8 cellular contexts compared by ENCODE assay signal in the genomic region with DNA sequence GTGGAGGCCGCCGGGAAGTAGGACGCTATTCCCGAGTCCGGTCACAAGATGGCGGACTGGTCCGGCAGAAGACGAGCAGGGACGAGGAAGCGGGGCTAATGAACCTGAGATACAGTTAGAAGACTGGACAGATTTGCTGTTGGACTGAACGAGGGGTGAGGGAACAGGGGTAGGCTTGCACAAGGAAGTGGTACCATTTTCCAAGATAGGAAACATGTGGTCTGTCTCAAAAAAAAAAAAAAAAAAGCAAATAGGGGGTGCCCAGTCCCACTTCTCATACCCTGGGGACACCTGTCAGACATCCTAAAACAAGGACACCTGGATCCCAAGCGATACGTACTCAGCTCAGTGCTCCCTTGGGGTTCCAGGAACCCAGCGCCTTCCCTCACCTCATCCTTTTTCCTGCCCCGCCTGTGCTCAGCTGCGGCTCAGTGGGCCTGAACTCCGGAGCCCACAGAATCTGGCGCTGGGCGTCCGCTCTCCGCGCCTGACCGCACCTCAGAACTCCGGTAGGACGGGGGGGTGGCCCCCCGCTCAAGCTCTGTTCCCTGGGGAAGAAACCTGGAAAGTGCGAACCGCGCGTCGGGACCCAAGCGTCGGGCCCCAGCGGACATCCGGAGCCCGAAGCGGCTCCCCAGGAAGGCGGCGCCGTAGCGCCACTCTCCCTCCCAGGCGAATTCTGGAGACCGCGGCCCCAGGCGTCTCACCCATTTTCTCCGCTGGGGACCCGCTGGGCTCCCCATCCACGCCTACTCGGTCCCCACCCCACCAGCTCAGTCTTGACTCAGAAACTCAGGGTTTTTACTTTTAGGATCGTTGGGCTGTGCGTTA. TPM values are rescaled to one million over a fixed set of nuclear protein-coding genes. Genes with fewer than 3 reads are reported as not detected.
A peak's percentile ranks its signal among the peaks of the same experiment; 100 is the strongest.
DNase-seq lines count a peak whose midpoint lies in the region; ATAC-seq and TF ChIP-seq lines count a peak whose summit lies in the region.

A gene with protein sequence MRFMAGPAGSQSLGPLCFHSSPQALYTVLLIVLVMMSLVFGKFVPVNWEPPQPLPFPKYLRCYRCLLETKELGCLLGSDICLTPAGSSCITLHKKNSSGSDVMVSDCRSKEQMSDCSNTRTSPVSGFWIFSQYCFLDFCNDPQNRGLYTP (minus strand): TSS at position 227 of the 831 bp plus-strand sequence. CDS start 694 bp downstream, outside the sequence.

- H3K4me1 Mint-ChIP-seq in activated T-cell treated with anti-CD3 and anti-CD28 coated beads, Interleukin-2, amount 50 U/mL, for 4 hours (ENCODE audit: low read depth) = peaks cover 19% of the 10 kb centered on the region

- TF ChIP-seq CTCF in OCI-LY3 (IDR thresholded peaks at IDR 0.05; ENCODE audit: low read depth, low read length) = peak; percentile 54

- peak within 1 kb of the TSS; percentile 60 for H3K4me3 ChIP-seq in HUES64 (ENCODE audit: low read length)
- H3K4me3 ChIP-seq in OCI-LY3 (ENCODE audit: low read length) = peak within 1 kb of the TSS; percentile 76
- H3K4me3 ChIP-seq in esophagus (ENCODE audit: low read depth in 1 of 2, low read length in 2 of 2) = peak within 1 kb of the TSS; percentile 51 to 54
- H3K4me3 ChIP-seq in mononuclear cell (ENCODE audit: low read length) = peak within 1 kb of the TSS; percentile 45

- no peak within 1 kb of the TSS for H3K27ac ChIP-seq in HUES64 (ENCODE audit: low read depth, low read length)
- no peak within 1 kb of the TSS for H3K27ac ChIP-seq in OCI-LY3 (ENCODE audit: low read length)
- H3K27ac ChIP-seq in esophagus (ENCODE audit: low read depth in 2 of 2, low read length in 1 of 2) = peak within 1 kb of the TSS; percentile 63 to 80

- peak within 1 kb of the TSS; percentile 78 for H3K4me3 Mint-ChIP-seq in activated T-cell treated with anti-CD3 and anti-CD28 coated beads, Interleukin-2, amount 50 U/mL, for 4 hours

- peak within 1 kb of the TSS; percentile 59 for H2AFZ ChIP-seq in OCI-LY3 (ENCODE audit: low read depth, low read length)

- H3K9me3 ChIP-seq in HUES64 (ENCODE audit: insufficient read depth, low read depth, low read length) (no peaks in the 10 kb centered on the region), OCI-LY3 (ENCODE audit: insufficient read depth, low read length) (no peaks in the 10 kb centered on the region), esophagus (ENCODE audit: control insufficient read depth in 2 of 2, insufficient read depth in 1 of 2, low read depth in 1 of 2, low read length in 1 of 2) (no peaks in the 10 kb centered on the region), mononuclear cell (ENCODE audit: low read depth, low read length) (no peaks in the 10 kb centered on the region)

- peaks cover under 1% of the 10 kb centered on the region; the same call in 1 of the 2 replicates for H3K36me3 ChIP-seq in HUES64 (ENCODE audit: insufficient read depth, low read length)
- no peaks in the 10 kb centered on the region for H3K36me3 ChIP-seq in OCI-LY3 (replicated peaks; ENCODE audit: low read depth, low read length)
- H3K36me3 ChIP-seq in esophagus (ENCODE audit: control insufficient read depth in 2 of 2, insufficient read depth in 2 of 2, low read length in 1 of 2) = peaks cover 3% of the 10 kb centered on the region in 2 donors

- peak; percentile 76 to 81 for ATAC-seq in activated T-cell treated with anti-CD3 and anti-CD28 coated beads, Interleukin-2, amount 50 U/mL, for 4 hours
- ATAC-seq in GM19463 (IDR thresholded peaks at IDR 0.05; ENCODE audit: unreplicated experiment) = no peak

- no peaks in the 10 kb centered on the region for H3K27me3 Mint-ChIP-seq in activated T-cell treated with anti-CD3 and anti-CD28 coated beads, Interleukin-2, amount 50 U/mL, for 4 hours (ENCODE audit: low read depth)

- H3K9me3 Mint-ChIP-seq in activated T-cell treated with anti-CD3 and anti-CD28 coated beads, Interleukin-2, amount 50 U/mL, for 4 hours = no peaks in the 10 kb centered on the region

- no peaks in the 10 kb centered on the region for H3K79me2 ChIP-seq in OCI-LY3 (ENCODE audit: low read length)

- H3K9ac ChIP-seq in HUES64 (ENCODE audit: low read depth, low read length) (peak within 1 kb of the TSS; percentile 31; the same call in 1 of the 2 replicates), OCI-LY3 (ENCODE audit: low read length) (peak within 1 kb of the TSS; percentile 53; the same call in 1 of the 2 replicates)

- H3K27me3 ChIP-seq in HUES64 (ENCODE audit: insufficient read depth, low read length) (peaks cover 20% of the 10 kb centered on the region), OCI-LY3 (ENCODE audit: low read depth, low read length) (no peaks in the 10 kb centered on the region), esophagus (ENCODE audit: control insufficient read depth in 1 of 2, insufficient read depth in 2 of 2, low read length in 2 of 2) (no peaks in the 10 kb centered on the region), mononuclear cell (ENCODE audit: insufficient read depth, low read length) (no peaks in the 10 kb centered on the region)

- H3K4me2 ChIP-seq in OCI-LY3 (ENCODE audit: low read length) = peak within 1 kb of the TSS; percentile 77

- H3K4me1 ChIP-seq in HUES64 (ENCODE audit: insufficient read depth, low read length) (no peaks in the 10 kb centered on the region), OCI-LY3 (ENCODE audit: low read length) (peaks cover 17% of the 10 kb centered on the region), esophagus (ENCODE audit: control insufficient read depth in 2 of 2, insufficient read depth in 2 of 2, low read length in 1 of 2) (peaks cover 0 to 5% of the 10 kb centered on the region in 2 donors), mononuclear cell (ENCODE audit: insufficient read depth, low read length) (peaks cover 28% of the 10 kb centered on the region)

- peak; percentile 96 for DNase-seq in DMS53 (lab: John Stamatoyannopoulos, UW)
- peak; percentile 60 for DNase-seq in activated T-cell treated with anti-CD3 and anti-CD28 coated beads, Interleukin-2, amount 50 U/mL, for 4 hours
- peak; percentile 64 for DNase-seq in stimulated activated naive CD4-positive, alpha-beta T cell treated with Interleukin-2 at 50 U/mL for 16 hours (lab: John Stamatoyannopoulos, UW)

- WGBS in HUES64 = 1% methylated on average over 51 of the region's 51 CpGs
- WGBS in esophagus, 2 donors = 0 to 1% methylated on average over 51 of the region's 51 CpGs

- H4K20me1 ChIP-seq in OCI-LY3 (ENCODE audit: insufficient read depth, low read length) = no peaks in the 10 kb centered on the region

- peaks cover 3% of the 10 kb centered on the region for H3K36me3 Mint-ChIP-seq in activated T-cell treated with anti-CD3 and anti-CD28 coated beads, Interleukin-2, amount 50 U/mL, for 4 hours (ENCODE audit: insufficient read depth)

RNA-seq across cellular contexts. Expression of the gene that starts here (rescaled TPM):
- polyA plus RNA-seq in HUES64 (2013, experiment 1 of 2) = 0.70 TPM
- polyA plus RNA-seq in HUES64 (2013, experiment 2 of 2) = 1.1 TPM
- total RNA-seq in activated T-cell treated with anti-CD3 and anti-CD28 coated beads, Interleukin-2, amount 50 U/mL, for 4 hours = 1 to 10 TPM; 2.3 to 3.8 (median 3.1) TPM
- polyA plus RNA-seq in esophagus = 1 to 10 TPM in 1 of 2 donors, under 1 TPM in 1; 0.76 to 1.1 TPM
- total RNA-seq in mononuclear cell = 1.2 TPM

Comparison
In these comparisons a context has a peak if more than half of its experiments do, and no peak if none do; other contexts are left out.
1. H3K27ac ChIP-seq: peak in esophagus (2 of 2); none in HUES64 (single experiment) and OCI-LY3 (single experiment).
2. Peak in every context shown above with its lines, with median percentiles within 50 percentile points of each other: DNase-seq and H3K4me3 ChIP-seq.